8 cellular contexts compared by ENCODE assay signal in the genomic region with DNA sequence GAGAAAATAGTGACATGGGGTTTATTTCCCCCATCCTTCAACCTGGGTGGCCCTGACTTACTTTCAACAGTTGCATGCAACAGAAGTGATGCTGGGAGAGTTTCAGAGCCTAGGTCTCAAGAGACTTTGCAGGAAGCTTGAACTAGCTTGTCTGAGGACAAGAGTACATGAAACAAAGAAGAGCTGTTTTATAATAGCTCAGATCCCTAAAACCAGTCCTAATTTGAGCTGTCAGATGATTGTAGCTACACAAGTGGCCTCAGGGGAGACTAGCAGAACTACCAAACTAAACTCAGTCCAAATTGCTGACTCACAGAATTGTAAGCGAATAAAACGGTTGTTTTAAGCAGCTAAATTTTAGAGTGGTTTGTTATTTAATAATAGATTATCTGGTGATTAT. TPM values are rescaled to one million over a fixed set of nuclear protein-coding genes. Genes with fewer than 3 reads are reported as not detected.
DNase-seq lines count a peak whose midpoint lies in the region; ATAC-seq lines count a peak whose summit lies in the region.

No MANE protein-coding gene starts in this region.

- no peak overlapping the region for H3K4me2 ChIP-seq in GM23248 (ENCODE audit: unreplicated experiment)

- H3K79me2 ChIP-seq in GM23248 (ENCODE audit: insufficient read depth), result peaks cover 100% of the 10 kb centered on the region

- peak; percentile 93 for ATAC-seq in GM18499 (IDR thresholded peaks at IDR 0.05; ENCODE audit: insufficient read depth, unreplicated experiment)

- in situ Hi-C loops in GM23248 (cut with MboI), result no loop called here

- no peak overlapping the region for H3K4me3 ChIP-seq in GM23248

- 13 to 25% methylated on average over 2 of the region's 2 CpGs for WGBS in GM23248 (ENCODE audit: low coverage in 1 of 2, low lambda C conversion rate in 2 of 2, missing lambda C conversion rate in 2 of 2), 2 experiments

- H3K9ac ChIP-seq in GM23248, result no peak overlapping the region

- H2AFZ ChIP-seq in GM23248, result no peak overlapping the region

- H3K9me3 ChIP-seq in GM23248 (ENCODE audit: low read depth), result no peaks in the 10 kb centered on the region

- DNase-seq in GM23248 (peak; percentile 75), NCI-H1105 (lab: John Stamatoyannopoulos, UW) (peak; percentile 26), hepatic stellate cell (ENCODE audit: low spot score) (peak; percentile 46), NCI-H1930 (lab: John Stamatoyannopoulos, UW) (no peak), caudate nucleus (lab: John Stamatoyannopoulos, UW) (no peak), ecto neural progenitor cell (ENCODE audit: low spot score) (no peak)
- DNase-seq in stimulated activated CD4-positive, alpha-beta T cell treated with anti-CD3 and anti-CD28 coated beads, Interleukin-2, amount 100 ng/mL, for 48 hours, result no peak

- peaks cover 26% of the 10 kb centered on the region for H3K4me1 ChIP-seq in GM23248 (ENCODE audit: insufficient read depth)

- H3K27ac ChIP-seq in GM23248 (no peak overlapping the region), caudate nucleus (ENCODE audit: low read depth, low read length) (no peak overlapping the region)

- no peaks in the 10 kb centered on the region for H3K27me3 ChIP-seq in GM23248 (replicated peaks; ENCODE audit: insufficient read depth)

- H3K9me2 ChIP-seq in GM23248 (ENCODE audit: insufficient read depth), result no peaks in the 10 kb centered on the region

- no peaks in the 10 kb centered on the region for H3K36me3 ChIP-seq in GM23248 (ENCODE audit: low read depth)

- H4K20me1 ChIP-seq in GM23248 (ENCODE audit: insufficient read depth), result peaks cover 34% of the 10 kb centered on the region

- peaks cover 13% of the 10 kb centered on the region for H3F3A ChIP-seq in GM23248 (ENCODE audit: insufficient read depth)

RNA-seq across cellular contexts. Expression of gene RC3H1, which starts 17.1 kb away (rescaled TPM):
- total RNA-seq in GM23248 (2014; rRNA removed; shearing (Covaris generic)), result 18.9 and 22.4 TPM in 2 replicates
- 5.9 and 6.0 TPM in 2 replicates for polyA plus RNA-seq in GM23248 (2016; fragmentation: Nextera tagmentation; extraction: Ambion mirVana)

Comparison
In these comparisons a context has a peak if more than half of its experiments do, and no peak if none do; other contexts are left out.
1. DNase-seq: peak in GM23248 (single experiment), NCI-H1105 (single experiment) and hepatic stellate cell (single experiment); none in NCI-H1930 (0 of 2), caudate nucleus (0 of 61), stimulated activated CD4-positive, alpha-beta T cell treated with anti-CD3 and anti-CD28 coated beads, Interleukin-2, amount 100 ng/mL, for 48 hours (0 of 2) and ecto neural progenitor cell (single experiment).